Comparison of ENCODE assay signal across 2 cellular contexts in genomic region chr7:136267822-136268221, GRCh38.
TF ChIP-seq lines count a peak whose summit lies in the region.

No MANE protein-coding gene starts in this region.

TF ChIP-seq in GM12878, 131 proteins besides CTCF, POLR2A, EP300 and RAD21 (continued from another document):
- TF ChIP-seq GABPA (IDR thresholded peaks at IDR 0.05; ENCODE audit: low read depth) (no peak), SKIL (IDR thresholded peaks at IDR 0.05; ENCODE audit: low read depth, poor library complexity, severe bottlenecking) (no peak)
- TF ChIP-seq, protein P1, sequence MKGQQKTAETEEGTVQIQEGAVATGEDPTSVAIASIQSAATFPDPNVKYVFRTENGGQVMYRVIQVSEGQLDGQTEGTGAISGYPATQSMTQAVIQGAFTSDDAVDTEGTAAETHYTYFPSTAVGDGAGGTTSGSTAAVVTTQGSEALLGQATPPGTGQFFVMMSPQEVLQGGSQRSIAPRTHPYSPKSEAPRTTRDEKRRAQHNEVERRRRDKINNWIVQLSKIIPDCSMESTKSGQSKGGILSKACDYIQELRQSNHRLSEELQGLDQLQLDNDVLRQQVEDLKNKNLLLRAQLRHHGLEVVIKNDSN (IDR thresholded peaks at IDR 0.05; ENCODE audit: borderline replicate concordance, extremely low read length, insufficient read depth, low read depth, low read length): no peak

TF ChIP-seq in K562, 482 proteins besides CTCF, POLR2A, EP300 and RAD21:
- TF ChIP-seq, protein P2, sequence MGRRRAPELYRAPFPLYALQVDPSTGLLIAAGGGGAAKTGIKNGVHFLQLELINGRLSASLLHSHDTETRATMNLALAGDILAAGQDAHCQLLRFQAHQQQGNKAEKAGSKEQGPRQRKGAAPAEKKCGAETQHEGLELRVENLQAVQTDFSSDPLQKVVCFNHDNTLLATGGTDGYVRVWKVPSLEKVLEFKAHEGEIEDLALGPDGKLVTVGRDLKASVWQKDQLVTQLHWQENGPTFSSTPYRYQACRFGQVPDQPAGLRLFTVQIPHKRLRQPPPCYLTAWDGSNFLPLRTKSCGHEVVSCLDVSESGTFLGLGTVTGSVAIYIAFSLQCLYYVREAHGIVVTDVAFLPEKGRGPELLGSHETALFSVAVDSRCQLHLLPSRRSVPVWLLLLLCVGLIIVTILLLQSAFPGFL (CRISPR knock-in tag; IDR thresholded peaks at IDR 0.05): no peak
- TF ChIP-seq ZNF740 (CRISPR knock-in tag; IDR thresholded peaks at IDR 0.05) (no peak), ZNF740 (tag; IDR thresholded peaks at IDR 0.05) (no peak), ZNF24 (IDR thresholded peaks at IDR 0.05) (peak; percentile 82; the same call in 1 of the 2 replicates), ZNF830 (CRISPR knock-in tag; IDR thresholded peaks at IDR 0.05) (no peak)
TF ChIP-seq in K562: peak in this region for 1.
